In genomic region chr10:30701471-30702173, GRCh38 we compare ENCODE assay signal across 8 cellular contexts.
DNase-seq lines count a peak whose midpoint lies in the region; ATAC-seq and TF ChIP-seq lines count a peak whose summit lies in the region.

No MANE protein-coding gene starts in this region.

- peak overlapping the region; percentile 47 for H2AFZ ChIP-seq in smooth muscle cell (ENCODE audit: low read depth)

- peak; percentile 51 for ATAC-seq in HG03571 (IDR thresholded peaks at IDR 0.05; ENCODE audit: unreplicated experiment)

- no peaks in the 10 kb centered on the region for H3K9me3 Mint-ChIP-seq in dendritic cell treated with granulocyte-macrophage colony-stimulating factor and Interleukin-4, amounts not matched to agents 40 ng/mL and 50 ng/mL, for 4 days

- intact Hi-C loops in dendritic cell treated with granulocyte-macrophage colony-stimulating factor and Interleukin-4, amounts not matched to agents 40 ng/mL and 50 ng/mL, for 4 days (cut with micrococcal nuclease), result no loop called here

- no peak for TF ChIP-seq CTCF in GM20000 (IDR thresholded peaks at IDR 0.05; ENCODE audit: extremely low read depth, missing control alignments)
- TF ChIP-seq CTCF in smooth muscle cell (IDR thresholded peaks at IDR 0.05; ENCODE audit: borderline replicate concordance, insufficient read depth, poor library complexity, severe bottlenecking), result no peak
- TF ChIP-seq CTCF in coronary artery (IDR thresholded peaks at IDR 0.05), result no peak

- H3K27ac ChIP-seq in smooth muscle cell (ENCODE audit: low read depth), result peak overlapping the region; percentile 75
- H3K27ac ChIP-seq in coronary artery, result no peak overlapping the region

- peaks cover 21% of the 10 kb centered on the region for H3K4me1 Mint-ChIP-seq in dendritic cell treated with granulocyte-macrophage colony-stimulating factor and Interleukin-4, amounts not matched to agents 40 ng/mL and 50 ng/mL, for 4 days (ENCODE audit: low read depth)

- H3K9ac ChIP-seq in smooth muscle cell (ENCODE audit: low read depth), result no peak overlapping the region

- H3K4me3 ChIP-seq in smooth muscle cell (no peak overlapping the region), coronary artery (no peak overlapping the region)

- 55% methylated on average over 12 of the region's 12 CpGs for WGBS in smooth muscle cell (ENCODE audit: low lambda C conversion rate)

- H3K79me2 ChIP-seq in smooth muscle cell (ENCODE audit: low read depth), result no peaks in the 10 kb centered on the region

- no peak overlapping the region for H3K27ac Mint-ChIP-seq in dendritic cell treated with granulocyte-macrophage colony-stimulating factor and Interleukin-4, amounts not matched to agents 40 ng/mL and 50 ng/mL, for 4 days

- peaks cover 11% of the 10 kb centered on the region for H3K27me3 Mint-ChIP-seq in dendritic cell treated with granulocyte-macrophage colony-stimulating factor and Interleukin-4, amounts not matched to agents 40 ng/mL and 50 ng/mL, for 4 days

- peaks cover 10% of the 10 kb centered on the region for H3K4me1 ChIP-seq in smooth muscle cell (ENCODE audit: low read depth)

- no peaks in the 10 kb centered on the region for H3F3A ChIP-seq in smooth muscle cell (ENCODE audit: low read depth)

- peak; percentile 15 for DNase-seq in GM03348 (ENCODE audit: low spot score)
- peak; percentile 43 for DNase-seq in GM20000 (ENCODE audit: low spot score)
- DNase-seq in activated CD4-positive, CD25-positive, alpha-beta regulatory T cell (lab: John Stamatoyannopoulos, UW), result peak; percentile 30 to 47 (median 38)
- no peak for DNase-seq in smooth muscle cell (lab: John Stamatoyannopoulos, UW; ENCODE audit: unreplicated experiment)
- DNase-seq in coronary artery (ENCODE audit: low spot score), result no peak
- DNase-seq in cerebellar nuclear complex (lab: John Stamatoyannopoulos, UW), result no peak

- H3K36me3 ChIP-seq in smooth muscle cell (ENCODE audit: low read depth), result no peaks in the 10 kb centered on the region

- no peaks in the 10 kb centered on the region for H3K36me3 Mint-ChIP-seq in dendritic cell treated with granulocyte-macrophage colony-stimulating factor and Interleukin-4, amounts not matched to agents 40 ng/mL and 50 ng/mL, for 4 days (ENCODE audit: low read depth)

- H3K4me3 Mint-ChIP-seq in dendritic cell treated with granulocyte-macrophage colony-stimulating factor and Interleukin-4, amounts not matched to agents 40 ng/mL and 50 ng/mL, for 4 days, result peak overlapping the region; percentile 17

- no peaks in the 10 kb centered on the region for H4K20me1 ChIP-seq in smooth muscle cell (ENCODE audit: low read depth)

- no peaks in the 10 kb centered on the region for H3K27me3 ChIP-seq in smooth muscle cell (ENCODE audit: low read depth)

- H3K4me2 ChIP-seq in smooth muscle cell, result peak overlapping the region; percentile 77

- H3K9me3 ChIP-seq in smooth muscle cell (replicated peaks; ENCODE audit: low read depth), result no peaks in the 10 kb centered on the region

Comparison
In these comparisons a context has a peak if more than half of its experiments do, and no peak if none do; other contexts are left out.
1. DNase-seq: peak in GM03348 (single experiment), GM20000 (single experiment) and activated CD4-positive, CD25-positive, alpha-beta regulatory T cell (4 of 4); none in smooth muscle cell (single experiment), coronary artery (single experiment) and cerebellar nuclear complex (0 of 2).